ENCODE assay signal across 8 cellular contexts in genomic region chr14:92603309-92604257, GRCh38.
A peak's percentile ranks its signal among the peaks of the same experiment; 100 is the strongest.
DNase-seq lines count a peak whose midpoint lies in the region; ATAC-seq and TF ChIP-seq lines count a peak whose summit lies in the region.

No MANE protein-coding gene starts in this region.

- ATAC-seq in GM21825 (IDR thresholded peaks at IDR 0.05; ENCODE audit: unreplicated experiment), result no peak

- H3K4me1 Mint-ChIP-seq in nephron progenitor cell, result peaks cover 11% of the 10 kb centered on the region

- peaks cover 6% of the 10 kb centered on the region for H3K27me3 Mint-ChIP-seq in nephron progenitor cell (ENCODE audit: low read depth, poor library complexity)

- H3K4me3 Mint-ChIP-seq in nephron progenitor cell, result no peak overlapping the region

- no peak for TF ChIP-seq CTCF in nephron progenitor cell (IDR thresholded peaks at IDR 0.05)

- DNase-seq in activated gamma-delta T cell treated with Interleukin-2 at 50 U/mL for 16 hours (peak; percentile 50), activated gamma-delta T cell (lab: John Stamatoyannopoulos, UW) (no peak), nephron progenitor cell (peak; percentile 42), NOMO-1 treated with dmso at 0.1 percent for 144 hours (lab: John Stamatoyannopoulos, UW; ENCODE audit: unreplicated experiment) (no peak), NCI-H446 (lab: John Stamatoyannopoulos, UW) (no peak)
- DNase-seq in activated CD4-positive, alpha-beta T cell treated with anti-CD3 and anti-CD28 coated beads for 1 hour, result peak; percentile 47
- peak; percentile 25 for DNase-seq in effector CD4-positive, alpha-beta T cell

- peaks cover 12% of the 10 kb centered on the region for H3K9me3 Mint-ChIP-seq in nephron progenitor cell

- no peak overlapping the region for H3K27ac Mint-ChIP-seq in nephron progenitor cell

- H3K36me3 Mint-ChIP-seq in nephron progenitor cell (ENCODE audit: low read depth), result no peaks in the 10 kb centered on the region

Comparison
In these comparisons a context has a peak if more than half of its experiments do, and no peak if none do; other contexts are left out.
1. DNase-seq: peak in activated gamma-delta T cell treated with Interleukin-2 at 50 U/mL for 16 hours (single experiment), activated CD4-positive, alpha-beta T cell treated with anti-CD3 and anti-CD28 coated beads for 1 hour (single experiment), effector CD4-positive, alpha-beta T cell (single experiment) and nephron progenitor cell (single experiment); none in activated gamma-delta T cell (single experiment), NOMO-1 treated with dmso at 0.1 percent for 144 hours (single experiment) and NCI-H446 (0 of 2).